Comparison of ENCODE assay signal across 20 cellular contexts in genomic region chr3:123481722-123482457, GRCh38. TPM values are rescaled to one million over a fixed set of nuclear protein-coding genes. Genes with fewer than 3 reads are reported as not detected.
DNase-seq lines count a peak whose midpoint lies in the region; ATAC-seq and TF ChIP-seq lines count a peak whose summit lies in the region.
"Had no signal": no experiment of that assay in that cellular context is flagged by ENCODE, and none has a peak within 500 bp of the region (broad histone marks: within the 10 kb centered on the region; RNA-seq: fewer than 3 reads in every experiment).

No MANE protein-coding gene starts in this region.

- dilution Hi-C loops in mammary epithelial cell (cut with HindIII; ENCODE audit: low sequenced_read_pairs) = no loop called here

- BruUV-seq in mammary epithelial cell (replicated peaks; lab: Mats Ljungman, UMichigan) = no TSS peak

- peak overlapping the region; percentile 63 for H2AFZ ChIP-seq in mammary epithelial cell (ENCODE audit: low read depth, low read length)

- no peak overlapping the region for H3K4me3 ChIP-seq in HEK293 (ENCODE audit: low read depth, low read length)
- H3K4me3 ChIP-seq in mammary epithelial cell (replicated peaks in 1 of 3; ENCODE audit: insufficient read depth in 1 of 3, low read depth in 2 of 3, low read length in 3 of 3) = no peak overlapping the region
- no peak overlapping the region for H3K4me3 ChIP-seq in foreskin fibroblast (ENCODE audit: low read depth in 1 of 2, low read length in 2 of 2)
- H3K4me3 ChIP-seq in aorta (ENCODE audit: low read length in 2 of 2) = no peak overlapping the region
- H3K4me3 ChIP-seq: K562, Peyer's patch had no signal

- no peaks in the 10 kb centered on the region for H3K9me3 ChIP-seq in HEK293 (ENCODE audit: control insufficient read depth, insufficient read depth, low read depth, low read length)
- H3K9me3 ChIP-seq in mammary epithelial cell (replicated peaks; ENCODE audit: insufficient read depth, low read length) = no peaks in the 10 kb centered on the region
- no peaks in the 10 kb centered on the region for H3K9me3 ChIP-seq in aorta (ENCODE audit: control insufficient read depth, low read length)
- H3K9me3 ChIP-seq: Peyer's patch, SK-N-SH had no signal

- intact Hi-C loops in mammary epithelial cell (cut with micrococcal nuclease) (no loop called here), head of caudate nucleus (cut with DNase I) (no loop called here), posterior vena cava (cut with DNase I) (no loop called here), aorta (cut with DNase I) (loop anchor here in 1 of 2 donors (2.0 kb wide), 1 partner anchor 29 kb away; no protein-coding TSS in a partner anchor)

- no peaks in the 10 kb centered on the region for H3K27me3 ChIP-seq in mammary epithelial cell (ENCODE audit: insufficient read depth, low read length)
- H3K27me3 ChIP-seq in aorta (ENCODE audit: control insufficient read depth in 1 of 2, insufficient read depth in 2 of 2, low read length in 1 of 2) = no peaks in the 10 kb centered on the region
- H3K27me3 ChIP-seq: Peyer's patch had no signal

- DNase-seq in mammary epithelial cell = peak; percentile 16
- DNase-seq in head of caudate nucleus = peak; percentile 34 to 91 (median 70)
- DNase-seq in posterior vena cava (ENCODE audit: low spot score) = peak; percentile 57
- DNase-seq in foreskin fibroblast = no peak
- no peak for DNase-seq in aorta
- DNase-seq: ACHN; AML-193; HCEC 1CT; NCI-H1105; NCI-H1694; NCI-H2081 treated with DMSO at 0.1 percent for 48 hours; NCI-H446 treated with DMSO at 0.1 percent for 48 hours; NCI-H69; NK-92 treated with Interleukin-12 subunit alpha and Interleukin-12 subunit beta, amount 100 ng/mL, for 24 hours; Peyer's patch; SHP77; SK-N-SH had no signal

- no peaks in the 10 kb centered on the region for H3K79me2 ChIP-seq in mammary epithelial cell (ENCODE audit: insufficient read depth, low read length)

- no peak overlapping the region for H3K9ac ChIP-seq in mammary epithelial cell (ENCODE audit: insufficient read depth, low read length)
- H3K9ac ChIP-seq: SK-N-SH had no signal

- no peak for TF ChIP-seq CTCF in HEK293 (tag by site-specific recombination; IDR thresholded peaks at IDR 0.05)
- TF ChIP-seq CTCF in mammary epithelial cell (conservative IDR thresholded peaks at IDR 0.05 in 1 of 2, IDR thresholded peaks at IDR 0.05 in 1 of 2; ENCODE audit: extremely low read depth in 1 of 2, insufficient read depth in 1 of 2, low read depth in 1 of 2, low read length in 2 of 2) = no peak
- no peak for TF ChIP-seq CTCF in foreskin fibroblast (IDR thresholded peaks at IDR 0.05; ENCODE audit: low read depth, low read length)

- ATAC-seq in GM18907 (IDR thresholded peaks at IDR 0.05; ENCODE audit: unreplicated experiment) (no peak), aorta (ENCODE audit: low FRiP score) (no peak)
- ATAC-seq: K562 had no signal

- H3K27ac ChIP-seq in HEK293 (ENCODE audit: extremely low read depth, low read depth, low read length) (no peak overlapping the region), mammary epithelial cell (ENCODE audit: insufficient read depth, low read depth, low read length) (no peak overlapping the region), aorta (ENCODE audit: low read depth in 1 of 2, low read length in 2 of 2) (no peak overlapping the region)
- H3K27ac ChIP-seq: Peyer's patch had no signal

- CTCF ChIA-PET in HEK293 (lab: Yijun Ruan, JAX) = no interaction called here
- CTCF ChIA-PET in mammary epithelial cell (lab: Charles Lee; ENCODE audit: low non-redundant PET) = no interaction called here

- no peaks in the 10 kb centered on the region for H3K36me3 ChIP-seq in HEK293 (ENCODE audit: control insufficient read depth in 2 of 2, insufficient read depth in 1 of 2, low read length in 2 of 2)
- no peaks in the 10 kb centered on the region for H3K36me3 ChIP-seq in mammary epithelial cell (ENCODE audit: insufficient read depth, low read length)
- H3K36me3 ChIP-seq in aorta (ENCODE audit: control insufficient read depth in 1 of 2, insufficient read depth in 2 of 2, low read length in 1 of 2) = no peaks in the 10 kb centered on the region
- H3K36me3 ChIP-seq: Peyer's patch had no signal

- in situ Hi-C loops in mammary epithelial cell (cut with MboI; ENCODE audit: low sequenced_read_pairs in 2 of 2) = loop anchor here (10.0 kb wide), 2 partner anchors 147 to 157 kb away; no protein-coding TSS in a partner anchor

- POLR2A ChIA-PET in HEK293 (lab: Yijun Ruan, JAX) = no interaction called here

- H3K4me1 ChIP-seq in HEK293 (ENCODE audit: control insufficient read depth, insufficient read depth, low read length) (no peaks in the 10 kb centered on the region), mammary epithelial cell (ENCODE audit: insufficient read depth, low read length) (peaks cover 10% of the 10 kb centered on the region), aorta (ENCODE audit: control insufficient read depth in 1 of 2, insufficient read depth in 2 of 2, low read length in 2 of 2) (no peaks in the 10 kb centered on the region)
- H3K4me1 ChIP-seq: Peyer's patch had no signal

- H3K4me2 ChIP-seq in mammary epithelial cell (ENCODE audit: insufficient read depth, low read depth, low read length) = no peak overlapping the region
- H3K4me2 ChIP-seq: SK-N-SH had no signal

- no peaks in the 10 kb centered on the region for H4K20me1 ChIP-seq in mammary epithelial cell (ENCODE audit: insufficient read depth, low read length)

- 56% methylated on average over 11 of the region's 12 CpGs for WGBS in mammary epithelial cell (ENCODE audit: low coverage, missing lambda C conversion rate)
- 85 to 88% methylated on average over 12 of the region's 12 CpGs for WGBS in aorta, 2 donors

TF ChIP-seq in HEK293, 187 proteins besides CTCF, POLR2A, EP300 and RAD21:
- TF ChIP-seq PRDM10 (tag by site-specific recombination; IDR thresholded peaks at IDR 0.05) = peak; percentile 85
- TF ChIP-seq FEZF1 (tag by site-specific recombination; IDR thresholded peaks at IDR 0.05) = no peak

RNA-seq across cellular contexts. Expression of gene ADCY5, which starts 33.0 kb away (rescaled TPM):
- total RNA-seq in mammary epithelial cell (under 1 TPM in 1 of 2 donors, not detected in 1; 0.67 TPM), posterior vena cava (10 to 100 TPM; 41.1 to 42.6 TPM), aorta (10 to 100 TPM; 65.5 to 72.7 TPM)
- polyA plus RNA-seq in mammary epithelial cell (0.06 TPM), aorta (10 to 100 TPM in 1 of 2 donors, 1 to 10 TPM in 1; 6.6 to 16.3 TPM)
- polyA minus RNA-seq in mammary epithelial cell = not detected
- total RNA-seq: K562 had no signal

Comparison
In these comparisons a context has a peak if more than half of its experiments do, and no peak if none do; other contexts are left out.
1. DNase-seq: peak in mammary epithelial cell (single experiment), head of caudate nucleus (42 of 42) and posterior vena cava (single experiment); none in foreskin fibroblast (0 of 2) and aorta (0 of 2).
2. RNA of gene ADCY5, which starts 33.0 kb away (total RNA-seq): 65.5 to 72.7 TPM in aorta and 41.1 to 42.6 TPM in posterior vena cava; 0.67 TPM in mammary epithelial cell; every median in the first group is over 10 times any median in the second.